In the genomic region with DNA sequence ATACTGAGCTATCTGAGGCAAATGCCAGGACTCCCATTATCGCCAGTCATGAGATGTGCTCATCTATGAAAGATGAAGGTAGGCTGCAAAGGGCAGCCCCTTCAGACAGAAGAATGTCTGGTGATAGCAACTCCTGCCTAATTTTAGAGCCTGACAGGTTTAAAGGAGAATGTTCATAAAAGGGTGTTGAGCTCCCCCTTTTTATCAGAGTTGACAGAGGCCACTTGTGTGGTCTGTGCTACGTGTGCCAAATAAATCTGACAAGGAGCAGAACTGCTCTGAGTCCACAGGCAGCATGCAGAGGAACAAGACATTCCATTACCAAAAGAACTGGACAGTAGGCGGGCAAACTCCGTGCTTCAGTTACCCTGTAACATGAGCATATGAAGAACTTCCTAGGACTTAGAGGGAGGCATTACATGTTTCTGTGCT, we compare ENCODE assay signal across 23 cellular contexts.
DNase-seq lines count a peak whose midpoint lies in the region; ATAC-seq and TF ChIP-seq lines count a peak whose summit lies in the region.
"Had no signal": no experiment of that assay in that cellular context is flagged by ENCODE, and none has a peak within 500 bp of the region (broad histone marks: within the 10 kb centered on the region; RNA-seq: fewer than 3 reads in every experiment).

No MANE protein-coding gene starts in this region.

- peak; percentile 45 to 63 for DNase-seq in foreskin fibroblast
- DNase-seq in myocyte (ENCODE audit: low read depth): peak; percentile 53
- no peak for DNase-seq in NCI-H1105 treated with DMSO at 0.1 percent for 48 hours (lab: John Stamatoyannopoulos, UW)
- DNase-seq in activated T-cell treated with anti-CD3 and anti-CD28 coated beads for 4 hours: no peak
- no peak for DNase-seq in GM19240 (ENCODE audit: insufficient read length, low spot score)
- no peak for DNase-seq in NCI-H1417 treated with DMSO at 0.1 percent for 48 hours (lab: John Stamatoyannopoulos, UW)
- DNase-seq: activated CD4-positive, alpha-beta T cell treated with anti-CD3 and anti-CD28 coated beads, Interleukin-2, amount 10 ng/mL, durations not matched to agents 24 days and 14 days; body of pancreas; Calu3; effector memory CD8-positive, alpha-beta T cell; H7; NCI-H1092 treated with DMSO at 0.1 percent for 48 hours; NCI-H2029 treated with DMSO at 0.1 percent for 48 hours; NCI-H345; occipital lobe; PC-3; retina; stimulated activated CD4-positive, alpha-beta T cell treated with anti-CD3 and anti-CD28 coated beads, Interleukin-15, amount 100 ng/mL, for 24 hours; upper lobe of left lung had no signal

- H3K27ac ChIP-seq in 22Rv1: peak overlapping the region; percentile 81
- H3K27ac ChIP-seq: BLaER1, body of pancreas had no signal

- peak overlapping the region in 1 of 2 donors; percentile 47 for H3K4me3 ChIP-seq in foreskin fibroblast (ENCODE audit: low read depth in 1 of 2, low read length in 2 of 2)
- H3K4me3 ChIP-seq: BLaER1, body of pancreas, upper lobe of left lung had no signal

- TF ChIP-seq CTCF in 22Rv1 (IDR thresholded peaks at IDR 0.05): no peak
- TF ChIP-seq CTCF in foreskin fibroblast (IDR thresholded peaks at IDR 0.05; ENCODE audit: low read depth, low read length): no peak

- peak; percentile 93 for ATAC-seq in SK-N-SH treated with all-trans-retinoic acid at 6 μM for 48 hours
- ATAC-seq: body of pancreas; effector memory CD8-positive, alpha-beta T cell; esophagus mucosa; PC-3 had no signal

TF ChIP-seq in SK-N-SH treated with all-trans-retinoic acid at 6 μM for 48 hours, 23 proteins besides CTCF, POLR2A, EP300 and RAD21:
- no peak for TF ChIP-seq ZNF8 (CRISPR knock-in tag; IDR thresholded peaks at IDR 0.05)
- no peak for TF ChIP-seq OSR1 (CRISPR knock-in tag; IDR thresholded peaks at IDR 0.05)
- TF ChIP-seq TOX (CRISPR knock-in tag; IDR thresholded peaks at IDR 0.05; ENCODE audit: borderline replicate concordance): peak; percentile 15; the same call in 1 of the 2 replicates
- TF ChIP-seq ISL1 (CRISPR knock-in tag; IDR thresholded peaks at IDR 0.05): peak; percentile 97
- peak; percentile 51; the same call in 1 of the 2 replicates for TF ChIP-seq TSHZ2 (CRISPR knock-in tag; IDR thresholded peaks at IDR 0.05)
- TF ChIP-seq SNAI2 (CRISPR knock-in tag; IDR thresholded peaks at IDR 0.05): peak; percentile 32; the same call in 1 of the 2 replicates
- TF ChIP-seq CSDC2 (CRISPR knock-in tag; IDR thresholded peaks at IDR 0.05): no peak
- TF ChIP-seq ARNTL (CRISPR knock-in tag; IDR thresholded peaks at IDR 0.05; ENCODE audit: borderline replicate concordance, low read depth): no peak
- TF ChIP-seq RARB (CRISPR knock-in tag; IDR thresholded peaks at IDR 0.05): no peak
- TF ChIP-seq GLIS3 (CRISPR knock-in tag; IDR thresholded peaks at IDR 0.05): peak; percentile 23; the same call in 1 of the 2 replicates
- TF ChIP-seq ZC3H10 (CRISPR knock-in tag; IDR thresholded peaks at IDR 0.05): no peak
- TF ChIP-seq, protein P1, sequence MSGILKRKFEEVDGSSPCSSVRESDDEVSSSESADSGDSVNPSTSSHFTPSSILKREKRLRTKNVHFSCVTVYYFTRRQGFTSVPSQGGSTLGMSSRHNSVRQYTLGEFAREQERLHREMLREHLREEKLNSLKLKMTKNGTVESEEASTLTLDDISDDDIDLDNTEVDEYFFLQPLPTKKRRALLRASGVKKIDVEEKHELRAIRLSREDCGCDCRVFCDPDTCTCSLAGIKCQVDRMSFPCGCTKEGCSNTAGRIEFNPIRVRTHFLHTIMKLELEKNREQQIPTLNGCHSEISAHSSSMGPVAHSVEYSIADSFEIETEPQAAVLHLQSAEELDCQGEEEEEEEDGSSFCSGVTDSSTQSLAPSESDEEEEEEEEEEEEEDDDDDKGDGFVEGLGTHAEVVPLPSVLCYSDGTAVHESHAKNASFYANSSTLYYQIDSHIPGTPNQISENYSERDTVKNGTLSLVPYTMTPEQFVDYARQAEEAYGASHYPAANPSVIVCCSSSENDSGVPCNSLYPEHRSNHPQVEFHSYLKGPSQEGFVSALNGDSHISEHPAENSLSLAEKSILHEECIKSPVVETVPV (CRISPR knock-in tag; IDR thresholded peaks at IDR 0.05): no peak
- TF ChIP-seq ZNF70 (CRISPR knock-in tag; IDR thresholded peaks at IDR 0.05): no peak
- TF ChIP-seq PATZ1 (CRISPR knock-in tag; IDR thresholded peaks at IDR 0.05; ENCODE audit: borderline replicate concordance): no peak
- no peak for TF ChIP-seq ZFP3 (CRISPR knock-in tag; IDR thresholded peaks at IDR 0.05)
- peak; percentile 62; the same call in 1 of the 2 replicates for TF ChIP-seq TCF4 (CRISPR knock-in tag; IDR thresholded peaks at IDR 0.05; ENCODE audit: borderline replicate concordance)
- TF ChIP-seq, protein P2, sequence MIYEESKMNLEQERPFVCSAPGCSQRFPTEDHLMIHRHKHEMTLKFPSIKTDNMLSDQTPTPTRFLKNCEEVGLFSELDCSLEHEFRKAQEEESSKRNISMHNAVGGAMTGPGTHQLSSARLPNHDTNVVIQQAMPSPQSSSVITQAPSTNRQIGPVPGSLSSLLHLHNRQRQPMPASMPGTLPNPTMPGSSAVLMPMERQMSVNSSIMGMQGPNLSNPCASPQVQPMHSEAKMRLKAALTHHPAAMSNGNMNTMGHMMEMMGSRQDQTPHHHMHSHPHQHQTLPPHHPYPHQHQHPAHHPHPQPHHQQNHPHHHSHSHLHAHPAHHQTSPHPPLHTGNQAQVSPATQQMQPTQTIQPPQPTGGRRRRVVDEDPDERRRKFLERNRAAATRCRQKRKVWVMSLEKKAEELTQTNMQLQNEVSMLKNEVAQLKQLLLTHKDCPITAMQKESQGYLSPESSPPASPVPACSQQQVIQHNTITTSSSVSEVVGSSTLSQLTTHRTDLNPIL (CRISPR knock-in tag; IDR thresholded peaks at IDR 0.05; ENCODE audit: low read depth): 0 out of 2 replicates have a peak, but pooled peaks have one; percentile 53
- 0 out of 2 replicates have a peak, but pooled peaks have one; percentile 18 for TF ChIP-seq ESRRG (CRISPR knock-in tag; IDR thresholded peaks at IDR 0.05)

Comparison
In these comparisons a context has a peak if more than half of its experiments do, and no peak if none do; other contexts are left out.
1. DNase-seq: peak in foreskin fibroblast (2 of 2) and myocyte (single experiment); none in NCI-H1105 treated with DMSO at 0.1 percent for 48 hours (single experiment), activated T-cell treated with anti-CD3 and anti-CD28 coated beads for 4 hours (single experiment), GM19240 (single experiment) and NCI-H1417 treated with DMSO at 0.1 percent for 48 hours (single experiment).